ENCODE assay signal across 8 cellular contexts in the genomic region with DNA sequence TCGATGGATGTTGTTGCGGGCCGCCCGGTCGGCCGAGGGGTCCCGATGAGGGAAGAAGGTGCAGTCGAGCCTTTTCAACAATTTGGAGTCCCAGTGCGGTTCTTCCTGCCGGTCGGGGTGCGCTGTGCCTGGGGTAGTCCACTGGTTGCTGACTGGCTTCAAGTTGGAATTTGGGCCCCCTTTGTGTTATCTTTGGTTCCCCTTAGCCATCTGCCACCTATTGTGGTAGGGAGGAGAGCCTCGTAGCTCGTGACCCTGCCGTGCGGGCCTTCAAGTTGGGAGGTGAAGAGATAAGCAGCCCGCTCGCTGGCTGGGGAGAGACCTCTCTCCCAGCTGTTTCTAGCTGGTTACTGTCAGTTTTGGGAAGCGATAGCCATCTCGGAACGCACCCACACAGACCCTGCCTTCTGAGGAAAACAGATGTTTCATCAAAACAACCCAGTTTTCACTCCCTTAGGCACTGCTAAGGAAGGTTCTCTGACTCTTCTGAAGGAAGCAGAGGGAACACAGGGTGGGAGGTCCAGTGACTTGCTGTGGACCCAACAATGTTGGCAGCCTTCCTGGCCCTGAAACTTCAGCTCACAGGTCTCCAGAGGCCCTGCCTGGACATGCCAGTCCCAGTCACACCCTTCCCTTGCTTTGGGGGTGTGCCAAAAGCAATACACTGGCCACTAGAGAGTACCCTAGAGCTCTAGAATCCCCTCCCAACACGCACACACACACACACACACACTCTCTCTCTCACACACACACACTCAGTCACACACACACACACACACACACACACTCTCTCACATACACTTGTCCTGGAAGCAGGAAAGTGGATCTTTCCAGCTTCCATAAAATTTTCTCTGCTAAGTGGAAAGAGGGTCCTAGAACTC. TPM values are rescaled to one million over a fixed set of nuclear protein-coding genes. Genes with fewer than 3 reads are reported as not detected.
DNase-seq lines count a peak whose midpoint lies in the region; ATAC-seq and TF ChIP-seq lines count a peak whose summit lies in the region.

No MANE protein-coding gene starts in this region.

- peaks cover 59% of the 10 kb centered on the region for H3K36me3 Mint-ChIP-seq in activated T-helper 1 cell treated with anti-CD3 and anti-CD28 coated beads, Interleukin-12 subunit alpha, Interleukin-12 subunit beta, Interleukin-2, Interleukin-4 antibody, amounts not matched to agents 30 ng/mL and 10 ng/mL and 1 ng/mL, durations not matched to agents 14 hours and 24 hours and 36 hours (ENCODE audit: low read depth)

- peak overlapping the region; percentile 92 to 100 (median 99) for H3K27ac ChIP-seq in upper lobe of left lung

- DNase-seq in AG04449 (ENCODE audit: low read depth, low spot score) (peak; percentile 59), GM12865 (ENCODE audit: low read depth) (peak; percentile 76), NCI-H226 (peak; percentile 82), fibroblast of mammary gland (ENCODE audit: low read depth) (peak; percentile 75), myocyte (ENCODE audit: low read depth) (peak; percentile 98), upper lobe of left lung (peak in 1 of 2 donors; percentile 96)
- DNase-seq in activated T-helper 1 cell treated with anti-CD3 and anti-CD28 coated beads, Interleukin-12 subunit alpha, Interleukin-12 subunit beta, Interleukin-2, Interleukin-4 antibody, amounts not matched to agents 30 ng/mL and 10 ng/mL and 1 ng/mL, durations not matched to agents 14 hours and 24 hours and 36 hours (ENCODE audit: low spot score) = peak; percentile 40

- H3K9me3 ChIP-seq in upper lobe of left lung = no peaks in the 10 kb centered on the region

- TF ChIP-seq CTCF in AG04449 (IDR thresholded peaks at IDR 0.05; ENCODE audit: insufficient read depth, low read length, missing control alignments) (no peak), GM12865 (IDR thresholded peaks at IDR 0.05; ENCODE audit: insufficient read depth, low read depth, low read length, missing control alignments) (peak; percentile 5), fibroblast of mammary gland (conservative IDR thresholded peaks at IDR 0.05; ENCODE audit: control insufficient read depth, insufficient read depth, low read depth, low read length) (no peak), upper lobe of left lung (IDR thresholded peaks at IDR 0.05) (peak in 4 of 6 experiments; percentile 15 to 50 (median 24))

- POLR2A ChIA-PET in AG04449 (lab: Yijun Ruan, JAX) = interaction anchor here (0.7 to 1.4 kb wide), 9 partner anchors 9 to 39 kb away, joined by 3 to 5 read pairs (median 3); no protein-coding TSS in a partner anchor

- 0 to 1% methylated on average over 8 to 15 of the region's 22 CpGs for WGBS in upper lobe of left lung, 2 donors

- CTCF ChIA-PET in AG04449 (lab: Yijun Ruan, JAX) = interaction anchor here (0.8 to 13.8 kb wide), 12 partner anchors 10 to 45 kb away, joined by 3 to 154 read pairs (median 5); a partner anchor contains a TSS

- peaks cover 62% of the 10 kb centered on the region for H3K4me1 Mint-ChIP-seq in activated T-helper 1 cell treated with anti-CD3 and anti-CD28 coated beads, Interleukin-12 subunit alpha, Interleukin-12 subunit beta, Interleukin-2, Interleukin-4 antibody, amounts not matched to agents 30 ng/mL and 10 ng/mL and 1 ng/mL, durations not matched to agents 14 hours and 24 hours and 36 hours (ENCODE audit: low read depth)

- H3K4me1 ChIP-seq in upper lobe of left lung = peaks cover 37 to 48% (median 42%) of the 10 kb centered on the region in 4 donors

- no peaks in the 10 kb centered on the region for H3K9me3 Mint-ChIP-seq in activated T-helper 1 cell treated with anti-CD3 and anti-CD28 coated beads, Interleukin-12 subunit alpha, Interleukin-12 subunit beta, Interleukin-2, Interleukin-4 antibody, amounts not matched to agents 30 ng/mL and 10 ng/mL and 1 ng/mL, durations not matched to agents 14 hours and 24 hours and 36 hours

- peak in 2 of 4 donors; percentile 1 to 27 for TF ChIP-seq EP300 in upper lobe of left lung (IDR thresholded peaks at IDR 0.05)

- no peaks in the 10 kb centered on the region for H3K27me3 Mint-ChIP-seq in activated T-helper 1 cell treated with anti-CD3 and anti-CD28 coated beads, Interleukin-12 subunit alpha, Interleukin-12 subunit beta, Interleukin-2, Interleukin-4 antibody, amounts not matched to agents 30 ng/mL and 10 ng/mL and 1 ng/mL, durations not matched to agents 14 hours and 24 hours and 36 hours (ENCODE audit: insufficient read depth)

- H3K36me3 ChIP-seq in upper lobe of left lung = peaks cover 13 to 40% (median 19%) of the 10 kb centered on the region in 4 donors

- no peaks in the 10 kb centered on the region for H3K27me3 ChIP-seq in upper lobe of left lung

- TF ChIP-seq POLR2A in upper lobe of left lung (IDR thresholded peaks at IDR 0.05) = peak in 3 of 4 donors; percentile 54 to 83 (median 63)

- intact Hi-C loops in activated T-helper 1 cell treated with anti-CD3 and anti-CD28 coated beads, Interleukin-12 subunit alpha, Interleukin-12 subunit beta, Interleukin-2, Interleukin-4 antibody, amounts not matched to agents 30 ng/mL and 10 ng/mL and 1 ng/mL, durations not matched to agents 14 hours and 24 hours and 36 hours (cut with micrococcal nuclease) = no loop called here

- H3K27ac Mint-ChIP-seq in activated T-helper 1 cell treated with anti-CD3 and anti-CD28 coated beads, Interleukin-12 subunit alpha, Interleukin-12 subunit beta, Interleukin-2, Interleukin-4 antibody, amounts not matched to agents 30 ng/mL and 10 ng/mL and 1 ng/mL, durations not matched to agents 14 hours and 24 hours and 36 hours = peak overlapping the region; percentile 42

- peak; percentile 30 to 78 for ATAC-seq in upper lobe of left lung (ENCODE audit: low FRiP score in 2 of 2)
- no peak for ATAC-seq in activated CD4-positive, CD25-positive, alpha-beta regulatory T cell treated with anti-CD3 and anti-CD28 coated beads, Interleukin-2, amount 50 U/mL, for 24 hours

- peak overlapping the region; percentile 92 for H3K4me3 Mint-ChIP-seq in activated T-helper 1 cell treated with anti-CD3 and anti-CD28 coated beads, Interleukin-12 subunit alpha, Interleukin-12 subunit beta, Interleukin-2, Interleukin-4 antibody, amounts not matched to agents 30 ng/mL and 10 ng/mL and 1 ng/mL, durations not matched to agents 14 hours and 24 hours and 36 hours

- H3K4me3 ChIP-seq in AG04449 (ENCODE audit: low read depth, low read length) (peak overlapping the region; percentile 85), GM12865 (ENCODE audit: low read depth, low read length) (peak overlapping the region; percentile 97), fibroblast of mammary gland (ENCODE audit: control insufficient read depth, low read depth, low read length) (peak overlapping the region; percentile 78), upper lobe of left lung (peak overlapping the region; percentile 61 to 91 (median 80))

RNA-seq across cellular contexts. Expression of a gene that starts 1.0 kb away (rescaled TPM):
- 137 and 139 TPM in 2 replicates for total RNA-seq in activated T-helper 1 cell treated with anti-CD3 and anti-CD28 coated beads, Interleukin-12 subunit alpha, Interleukin-12 subunit beta, Interleukin-2, Interleukin-4 antibody, amounts not matched to agents 30 ng/mL and 10 ng/mL and 1 ng/mL, durations not matched to agents 14 hours and 24 hours and 36 hours
- total RNA-seq in myocyte (55.6 and 95.2 TPM in 2 replicates), upper lobe of left lung (100 to 1,000 TPM in 3 of 6 donors, 10 to 100 TPM in 3; 59.1 to 178 (median 104) TPM)
- 33.6 TPM for polyA plus RNA-seq in myocyte (2012)

RNA-seq across cellular contexts. Expression of a gene that starts 44.6 kb away (rescaled TPM):
- total RNA-seq in activated T-helper 1 cell treated with anti-CD3 and anti-CD28 coated beads, Interleukin-12 subunit alpha, Interleukin-12 subunit beta, Interleukin-2, Interleukin-4 antibody, amounts not matched to agents 30 ng/mL and 10 ng/mL and 1 ng/mL, durations not matched to agents 14 hours and 24 hours and 36 hours = 3.4 and 4.1 TPM in 2 replicates
- total RNA-seq in myocyte (4.4 and 10.6 TPM in 2 replicates), upper lobe of left lung (10 to 100 TPM; 12.5 to 46.7 (median 25.4) TPM)
- polyA plus RNA-seq in myocyte (2012) = 1.7 TPM

Comparison
In these comparisons a context has a peak if more than half of its experiments do, and no peak if none do; other contexts are left out.
1. CTCF ChIP-seq: peak in GM12865 (single experiment) and upper lobe of left lung (4 of 6); none in AG04449 (single experiment) and fibroblast of mammary gland (single experiment).
2. ATAC-seq: peak in upper lobe of left lung (2 of 2); none in activated CD4-positive, CD25-positive, alpha-beta regulatory T cell treated with anti-CD3 and anti-CD28 coated beads, Interleukin-2, amount 50 U/mL, for 24 hours (0 of 2).
3. Peak in every context shown above with its lines, with median percentiles within 50 percentile points of each other: H3K4me3 ChIP-seq.